In the genomic region with DNA sequence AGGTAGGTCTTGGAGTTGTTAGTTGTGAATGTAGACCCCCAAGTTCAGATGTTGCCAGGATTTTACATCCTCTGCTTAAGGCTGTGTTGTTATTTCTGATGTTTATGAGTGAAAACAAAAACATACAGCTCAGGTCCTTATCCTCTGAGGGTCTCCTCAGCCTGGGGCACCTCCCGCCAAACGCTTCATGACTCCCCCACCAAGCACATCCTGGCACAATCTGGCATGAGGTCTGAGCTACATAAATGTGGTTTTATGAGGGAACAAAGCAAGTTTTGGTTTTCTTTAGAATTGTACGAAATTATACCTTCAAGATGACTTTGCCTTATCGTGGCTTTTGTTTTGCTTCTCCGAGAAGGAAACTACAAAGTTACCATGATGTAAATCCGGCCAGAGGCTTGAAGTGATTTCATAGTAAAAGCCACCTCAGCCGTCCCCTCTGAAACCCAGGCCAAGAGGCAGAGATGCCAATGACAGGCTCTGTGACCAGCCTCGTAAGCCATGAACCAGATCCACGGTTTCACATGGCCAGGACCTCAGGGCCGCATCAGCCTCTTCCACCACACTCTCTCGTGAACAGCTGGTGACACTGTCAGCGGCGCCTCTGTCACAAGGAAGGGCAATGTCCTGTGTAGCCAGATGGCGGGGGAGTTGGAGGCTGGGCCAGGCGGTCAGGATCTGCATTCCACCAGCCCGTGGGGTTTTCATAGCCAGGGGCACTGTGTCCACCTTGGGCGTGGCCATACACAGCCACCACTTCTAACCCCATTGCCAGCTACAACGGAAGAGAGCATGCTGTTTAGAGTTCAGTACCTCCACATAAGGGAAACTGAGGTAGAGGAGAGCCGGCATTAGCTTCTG, we compare ENCODE assay signal across 18 cellular contexts.
A peak's percentile ranks its signal among the peaks of the same experiment; 100 is the strongest.
DNase-seq lines count a peak whose midpoint lies in the region; ATAC-seq, FAIRE-seq and TF ChIP-seq lines count a peak whose summit lies in the region.
"Had no signal": no experiment of that assay in that cellular context is flagged by ENCODE, and none has a peak within 500 bp of the region (broad histone marks: within the 10 kb centered on the region; RNA-seq: fewer than 3 reads in every experiment).

No MANE protein-coding gene starts in this region.

- H2BK12ac ChIP-seq in H1 (ENCODE audit: low read depth, low read length) (no peak overlapping the region), neuronal stem cell (ENCODE audit: low read length) (no peak overlapping the region)

- no peak overlapping the region for H3K4me2 ChIP-seq in H1 (ENCODE audit: insufficient read depth in 1 of 2, low read depth in 2 of 2, low read length in 2 of 2)
- H3K4me2 ChIP-seq in neuronal stem cell (ENCODE audit: insufficient read depth, low read length, poor library complexity, severe bottlenecking) = no peak overlapping the region
- H3K4me2 ChIP-seq: BLaER1 treated with 17β-estradiol and CSF1 and Interleukin-3, amounts not matched to agents 10 nM and 100 nM had no signal

- H3K14ac ChIP-seq in H1 (ENCODE audit: insufficient read length) (no peak overlapping the region), neuronal stem cell (ENCODE audit: low read length) (peak overlapping the region; percentile 1)

- H3K23ac ChIP-seq in H1 (ENCODE audit: insufficient read length) = no peak overlapping the region
- no peak overlapping the region for H3K23ac ChIP-seq in neuronal stem cell (ENCODE audit: low read depth, low read length, poor library complexity)

- H4K91ac ChIP-seq in H1 (replicated peaks; ENCODE audit: insufficient read length, low read length) (no peak overlapping the region), neuronal stem cell (ENCODE audit: low read depth, low read length, poor library complexity) (no peak overlapping the region)

- CTCF ChIA-PET in H1 (lab: Charles Lee; ENCODE audit: partially characterized antibody) = no interaction called here

- no peak overlapping the region for H2AK5ac ChIP-seq in H1 (ENCODE audit: low read depth, low read length)
- no peak overlapping the region for H2AK5ac ChIP-seq in neuronal stem cell (ENCODE audit: low read depth, low read length)

- H4K5ac ChIP-seq in H1 (ENCODE audit: insufficient read length, low read depth, low read length) = no peak overlapping the region

- no peak for FAIRE-seq in H1 (lab: Jason Lieb, UNC)
- FAIRE-seq: GM12878, H54 had no signal

- H3K27ac ChIP-seq in cardiac muscle cell (peak overlapping the region; percentile 57), H1 (ENCODE audit: low read depth, low read length) (no peak overlapping the region), neuronal stem cell (replicated peaks; ENCODE audit: low read length) (no peak overlapping the region), upper lobe of right lung (no peak overlapping the region)
- H3K27ac ChIP-seq: BLaER1 treated with 17β-estradiol and CSF1 and Interleukin-3, amounts not matched to agents 10 nM and 100 nM; GM23248; HL-60 had no signal

- no peak for TF ChIP-seq RAD21 in H1 (IDR thresholded peaks at IDR 0.05 in 1 of 2, conservative IDR thresholded peaks at IDR 0.05 in 1 of 2; ENCODE audit: low read depth in 2 of 2, low read length in 2 of 2)

- 90% methylated on average over 19 of the region's 19 CpGs; no CpG with 5 or more reads in 1 of the 2 experiments for WGBS in H1 (ENCODE audit: extremely low coverage in 1 of 2, insufficient coverage in 1 of 2, insufficient read length in 1 of 2, insufficient replicate concordance in 2 of 2, low coverage in 1 of 2, low lambda C conversion rate in 2 of 2, missing lambda C conversion rate in 1 of 2), 2 experiments
- no CpG with 5 or more reads among the region's 19 CpGs for WGBS in neuronal stem cell (ENCODE audit: extremely low coverage in 2 of 2, insufficient read length in 2 of 2, insufficient replicate concordance in 1 of 2), 2 donors

- no peaks in the 10 kb centered on the region for H3K27me3 ChIP-seq in cardiac muscle cell
- no peaks in the 10 kb centered on the region for H3K27me3 ChIP-seq in H1 (replicated peaks in 1 of 4; ENCODE audit: control insufficient read depth in 3 of 4, extremely low read depth in 1 of 4, insufficient read depth in 3 of 4, low read length in 3 of 4)
- no peaks in the 10 kb centered on the region for H3K27me3 ChIP-seq in neuronal stem cell (ENCODE audit: control insufficient read depth in 3 of 3, insufficient read depth in 3 of 3, low read depth in 1 of 3, low read length in 3 of 3)
- no peaks in the 10 kb centered on the region for H3K27me3 ChIP-seq in upper lobe of right lung
- H3K27me3 ChIP-seq: BLaER1 treated with 17β-estradiol and CSF1 and Interleukin-3, amounts not matched to agents 10 nM and 100 nM had no signal

- no peak overlapping the region for H2BK20ac ChIP-seq in H1 (ENCODE audit: low read length)

- H2BK120ac ChIP-seq in H1 (replicated peaks; ENCODE audit: low read depth, low read length) (no peak overlapping the region), neuronal stem cell (ENCODE audit: low read depth, low read length) (no peak overlapping the region)

- H3K56ac ChIP-seq in H1 (replicated peaks; ENCODE audit: insufficient read length, low read depth, low read length) = no peak overlapping the region

- H3K36me3 ChIP-seq in cardiac muscle cell (no peaks in the 10 kb centered on the region), H1 (ENCODE audit: control insufficient read depth in 2 of 4, insufficient read depth in 4 of 4, low read length in 3 of 4) (no peaks in the 10 kb centered on the region), neuronal stem cell (replicated peaks in 1 of 2; ENCODE audit: control insufficient read depth in 2 of 2, insufficient read depth in 2 of 2, low read length in 2 of 2) (no peaks in the 10 kb centered on the region), upper lobe of right lung (no peaks in the 10 kb centered on the region)
- H3K36me3 ChIP-seq: BLaER1 treated with 17β-estradiol and CSF1 and Interleukin-3, amounts not matched to agents 10 nM and 100 nM had no signal

- H4K8ac ChIP-seq in H1 (ENCODE audit: extremely low read depth, insufficient read depth, low read length) (peak overlapping the region; percentile 36; the same call in 1 of the 2 replicates), neuronal stem cell (ENCODE audit: low read depth, low read length) (no peak overlapping the region)

- H3K4me3 ChIP-seq in cardiac muscle cell (no peak overlapping the region), H1 (ENCODE audit: extremely low read depth in 1 of 4, insufficient read depth in 2 of 4, low read depth in 3 of 4, low read length in 4 of 4) (no peak overlapping the region), neuronal stem cell (ENCODE audit: low read length in 2 of 2) (no peak overlapping the region), upper lobe of right lung (no peak overlapping the region)
- H3K4me3 ChIP-seq: BLaER1 treated with 17β-estradiol and CSF1 and Interleukin-3, amounts not matched to agents 10 nM and 100 nM; GM12878; GM23248 had no signal

- H2BK5ac ChIP-seq in H1 (ENCODE audit: low read depth, low read length) (no peak overlapping the region), neuronal stem cell (ENCODE audit: low read length) (no peak overlapping the region)

- H3K4me3 Mint-ChIP-seq in stimulated activated effector memory CD8-positive, alpha-beta T cell treated with anti-CD3 and anti-CD28 coated beads, Interleukin-12 subunit alpha, Interleukin-12 subunit beta, amount 100 ng/mL, for 72 hours = no peak overlapping the region
- H3K4me3 Mint-ChIP-seq: B cell; CD8-positive, alpha-beta T cell had no signal

- TF ChIP-seq EP300 in H1 (IDR thresholded peaks at IDR 0.05; ENCODE audit: borderline replicate concordance in 1 of 2, low read depth in 2 of 2, low read length in 2 of 2) = no peak

- no peaks in the 10 kb centered on the region for H3K9me3 Mint-ChIP-seq in stimulated activated effector memory CD8-positive, alpha-beta T cell treated with anti-CD3 and anti-CD28 coated beads, Interleukin-12 subunit alpha, Interleukin-12 subunit beta, amount 100 ng/mL, for 72 hours
- H3K9me3 Mint-ChIP-seq: CD8-positive, alpha-beta T cell had no signal

- H3K9me3 ChIP-seq in cardiac muscle cell (ENCODE audit: low read depth) = no peaks in the 10 kb centered on the region
- H3K9me3 ChIP-seq in H1 (ENCODE audit: insufficient read depth in 2 of 2, low read depth in 1 of 2, low read length in 1 of 2) = no peaks in the 10 kb centered on the region
- no peaks in the 10 kb centered on the region for H3K9me3 ChIP-seq in neuronal stem cell (replicated peaks in 1 of 2; ENCODE audit: control insufficient read depth in 2 of 2, insufficient read depth in 1 of 2, low read depth in 1 of 2, low read length in 2 of 2)
- H3K9me3 ChIP-seq in upper lobe of right lung = no peaks in the 10 kb centered on the region
- H3K9me3 ChIP-seq: BLaER1 treated with 17β-estradiol and CSF1 and Interleukin-3, amounts not matched to agents 10 nM and 100 nM had no signal

- no peaks in the 10 kb centered on the region for H3K4me1 Mint-ChIP-seq in stimulated activated effector memory CD8-positive, alpha-beta T cell treated with anti-CD3 and anti-CD28 coated beads, Interleukin-12 subunit alpha, Interleukin-12 subunit beta, amount 100 ng/mL, for 72 hours
- H3K4me1 Mint-ChIP-seq: B cell had no signal

- H3K36me3 Mint-ChIP-seq in stimulated activated effector memory CD8-positive, alpha-beta T cell treated with anti-CD3 and anti-CD28 coated beads, Interleukin-12 subunit alpha, Interleukin-12 subunit beta, amount 100 ng/mL, for 72 hours = no peaks in the 10 kb centered on the region
- H3K36me3 Mint-ChIP-seq: CD8-positive, alpha-beta T cell had no signal

- H3K18ac ChIP-seq in H1 (ENCODE audit: extremely low read depth, low read length) (no peak overlapping the region), neuronal stem cell (ENCODE audit: low read length) (no peak overlapping the region)

- no peaks in the 10 kb centered on the region for H3K23me2 ChIP-seq in H1 (ENCODE audit: low read depth, low read length)

- H2AFZ ChIP-seq in H1 (ENCODE audit: low read length) (no peak overlapping the region), neuronal stem cell (ENCODE audit: low read length) (no peak overlapping the region)
- H2AFZ ChIP-seq: GM23248 had no signal

- no peak for TF ChIP-seq POLR2A in H1 (IDR thresholded peaks at IDR 0.05; ENCODE audit: control extremely low read depth in 1 of 2, low read depth in 2 of 2, low read length in 2 of 2)

- no peaks in the 10 kb centered on the region for H4K20me1 ChIP-seq in H1 (replicated peaks in 1 of 2; ENCODE audit: control insufficient read depth in 1 of 2, insufficient read depth in 2 of 2, low read length in 2 of 2)
- H4K20me1 ChIP-seq: BLaER1 treated with 17β-estradiol and CSF1 and Interleukin-3, amounts not matched to agents 10 nM and 100 nM had no signal

- H3K4me1 ChIP-seq in cardiac muscle cell (ENCODE audit: low read depth) (peaks cover 15% of the 10 kb centered on the region), H1 (replicated peaks in 1 of 4; ENCODE audit: control insufficient read depth in 3 of 4, insufficient read depth in 4 of 4, low read length in 3 of 4) (no peaks in the 10 kb centered on the region; a peak in 1 of 7 replicates), neuronal stem cell (ENCODE audit: control insufficient read depth in 2 of 2, insufficient read depth in 1 of 2, low read depth in 1 of 2, low read length in 2 of 2) (peaks cover 0 to 5% of the 10 kb centered on the region in 2 donors), upper lobe of right lung (no peaks in the 10 kb centered on the region)

- no peaks in the 10 kb centered on the region for H3K79me2 ChIP-seq in H1 (ENCODE audit: control insufficient read depth in 1 of 2, insufficient read depth in 2 of 2, low read length in 2 of 2)

- no peak overlapping the region for H3K4ac ChIP-seq in H1 (replicated peaks; ENCODE audit: insufficient read length, low read depth, low read length)
- no peak overlapping the region for H3K4ac ChIP-seq in neuronal stem cell (ENCODE audit: low read length)

- intact Hi-C loops in left cardiac atrium (cut with DNase I) (no loop called here), upper lobe of right lung (cut with DNase I) (no loop called here)

- POLR2A ChIA-PET in H1 (lab: Charles Lee; ENCODE audit: partially characterized antibody) = no interaction called here

- H3K9ac ChIP-seq in H1 (replicated peaks in 1 of 4; ENCODE audit: extremely low read depth in 1 of 4, low read depth in 3 of 4, low read length in 3 of 4) (no peak overlapping the region), neuronal stem cell (ENCODE audit: low read depth, low read length, poor library complexity) (no peak overlapping the region)
- H3K9ac ChIP-seq: BLaER1 treated with 17β-estradiol and CSF1 and Interleukin-3, amounts not matched to agents 10 nM and 100 nM; GM23248 had no signal

- H2BK15ac ChIP-seq in H1 (ENCODE audit: low read length) (no peak overlapping the region), neuronal stem cell (ENCODE audit: low read length) (no peak overlapping the region)

- H3K79me1 ChIP-seq in H1 (ENCODE audit: low read depth, low read length) (no peaks in the 10 kb centered on the region), neuronal stem cell (ENCODE audit: low read depth, low read length) (no peaks in the 10 kb centered on the region)

- DNase-seq in cardiac muscle cell (ENCODE audit: low read depth in 1 of 2, low spot score in 1 of 2) (no peak), left cardiac atrium (no peak), H1 (ENCODE audit: low read depth in 1 of 2, low spot score in 2 of 2) (no peak), neuronal stem cell (ENCODE audit: low spot score) (no peak), upper lobe of right lung (peak; percentile 40)
- DNase-seq in stimulated activated effector memory CD8-positive, alpha-beta T cell treated with anti-CD3 and anti-CD28 coated beads, Interleukin-12 subunit alpha, Interleukin-12 subunit beta, amount 100 ng/mL, for 72 hours (ENCODE audit: low spot score in 2 of 2) = no peak
- DNase-seq: Calu3; CD8-positive, alpha-beta T cell; DMS79 treated with DMSO at 0.1 percent for 48 hours; EL; GM23248; HCEC 1CT had no signal

- ATAC-seq in left cardiac atrium = no peak
- no peak for ATAC-seq in upper lobe of right lung
- no peak for ATAC-seq in stimulated activated effector memory CD8-positive, alpha-beta T cell treated with anti-CD3 and anti-CD28 coated beads, Interleukin-12 subunit alpha, Interleukin-12 subunit beta, amount 100 ng/mL, for 72 hours
- no peak for ATAC-seq in HG03039 (IDR thresholded peaks at IDR 0.05; ENCODE audit: unreplicated experiment)
- ATAC-seq: CD8-positive, alpha-beta T cell; GM12878 had no signal

- no peak for TF ChIP-seq CTCF in cardiac muscle cell (IDR thresholded peaks at IDR 0.05; ENCODE audit: low read depth, low read length)
- no peak for TF ChIP-seq CTCF in H1 (IDR thresholded peaks at IDR 0.05; ENCODE audit: control extremely low read depth in 1 of 3, insufficient read depth in 1 of 3, low read depth in 1 of 3, low read length in 3 of 3)
- TF ChIP-seq CTCF in upper lobe of right lung (IDR thresholded peaks at IDR 0.05) = no peak

- no peak overlapping the region for H3K27ac Mint-ChIP-seq in stimulated activated effector memory CD8-positive, alpha-beta T cell treated with anti-CD3 and anti-CD28 coated beads, Interleukin-12 subunit alpha, Interleukin-12 subunit beta, amount 100 ng/mL, for 72 hours
- H3K27ac Mint-ChIP-seq: B cell; CD8-positive, alpha-beta T cell had no signal
